ENCODE assay signal across 1 cellular context in the genomic region with DNA sequence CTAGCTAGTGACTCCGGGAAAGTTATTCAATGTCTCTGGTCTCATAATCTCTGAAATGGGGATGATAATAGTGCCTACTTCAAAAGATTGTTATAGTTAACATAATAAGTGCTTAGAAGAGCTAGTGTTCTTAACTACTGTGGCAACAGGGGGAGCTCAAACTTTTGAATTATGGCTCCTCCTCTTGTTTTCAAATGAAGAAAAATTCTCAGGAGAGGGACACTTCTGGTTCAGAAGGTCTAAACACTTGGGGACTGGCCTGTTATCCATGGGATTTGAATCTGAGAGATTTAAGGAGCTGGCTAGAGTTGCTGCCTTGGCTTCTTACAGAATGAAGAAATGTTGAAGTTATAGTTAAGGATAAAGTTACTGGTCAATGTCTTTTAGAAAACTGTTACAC.
TF ChIP-seq lines count a peak whose summit lies in the region.

No MANE protein-coding gene starts in this region.

TF ChIP-seq in GM23338, 12 proteins besides CTCF, POLR2A, EP300 and RAD21 (continued from another document):
- TF ChIP-seq ETS1 (IDR thresholded peaks at IDR 0.05) (no peak), STAT1 (IDR thresholded peaks at IDR 0.05; ENCODE audit: unreplicated experiment) (no peak), POLR2AphosphoS5 (IDR thresholded peaks at IDR 0.05; ENCODE audit: low read depth) (no peak)
